ENCODE assay signal across 9 cellular contexts in genomic region chr3:152197451-152197850, GRCh38.
DNase-seq lines count a peak whose midpoint lies in the region; ATAC-seq and TF ChIP-seq lines count a peak whose summit lies in the region.
"Had no signal": no experiment of that assay in that cellular context is flagged by ENCODE, and none has a peak within 500 bp of the region (broad histone marks: within the 10 kb centered on the region; RNA-seq: fewer than 3 reads in every experiment).

No MANE protein-coding gene starts in this region.

- TF ChIP-seq CTCF in fibroblast of the aortic adventitia (IDR thresholded peaks at IDR 0.05; ENCODE audit: insufficient read depth, low read length) (no peak), H9 (conservative IDR thresholded peaks at IDR 0.05) (no peak), prostate gland (IDR thresholded peaks at IDR 0.05) (no peak)

- H3K9me3 Mint-ChIP-seq in H9, result no peaks in the 10 kb centered on the region

- H3K79me1 ChIP-seq in H9 (ENCODE audit: insufficient read depth, low read depth, low read length, poor library complexity, severe bottlenecking), result no peaks in the 10 kb centered on the region

- H2BK5ac ChIP-seq in H9 (ENCODE audit: insufficient read length, low read length), result no peak overlapping the region

- H3K4me1 Mint-ChIP-seq in H9, result peaks cover 0 to 7% of the 10 kb centered on the region in 2 experiments; a peak in 2 of 4 replicates

- intact Hi-C loops in prostate gland (cut with DNase I), result no loop called here

- no peak overlapping the region for H3K14ac ChIP-seq in H9 (ENCODE audit: insufficient read depth, low read length)

- no peaks in the 10 kb centered on the region for H4K20me1 ChIP-seq in H9 (ENCODE audit: control insufficient read depth, insufficient read depth, insufficient read length)

- H3K27me3 ChIP-seq in subcutaneous abdominal adipose tissue (ENCODE audit: control insufficient read depth in 5 of 5, insufficient read depth in 4 of 5, low read length in 5 of 5) (no peaks in the 10 kb centered on the region), H9 (ENCODE audit: insufficient read depth, low read length) (no peaks in the 10 kb centered on the region), prostate gland (replicated peaks; ENCODE audit: insufficient read depth) (no peaks in the 10 kb centered on the region)

- H3K4me3 ChIP-seq in SK-N-MC (no peak overlapping the region), fibroblast of the aortic adventitia (ENCODE audit: low read depth, low read length) (no peak overlapping the region), subcutaneous abdominal adipose tissue (ENCODE audit: low read depth in 1 of 5, low read length in 5 of 5) (peak overlapping the region in 3 of 5 donors; percentile 16 to 40 (median 23)), prostate gland (no peak overlapping the region)

- no peak overlapping the region for H4K8ac ChIP-seq in H9 (replicated peaks; ENCODE audit: insufficient read length, low read depth, low read length)

- H2AK5ac ChIP-seq in H9 (ENCODE audit: insufficient read length, low read length), result no peak overlapping the region

- no peak overlapping the region for H2BK120ac ChIP-seq in H9 (ENCODE audit: low read depth, low read length, poor library complexity, severe bottlenecking)

- H3K9ac ChIP-seq in SK-N-MC (ENCODE audit: insufficient read length) (no peak overlapping the region), subcutaneous abdominal adipose tissue (ENCODE audit: low read length in 5 of 5) (peak overlapping the region in 1 of 5 donors; percentile 21), H9 (ENCODE audit: extremely low read depth, insufficient read length, low read length) (no peak overlapping the region)

- H3K27ac ChIP-seq in SK-N-MC (0 out of 2 replicates have a peak overlapping the region, but pooled peaks have one; percentile 3), subcutaneous abdominal adipose tissue (ENCODE audit: low read depth, low read length) (peak overlapping the region; percentile 76), H9 (ENCODE audit: insufficient read length, low read depth, low read length) (no peak overlapping the region), prostate gland (no peak overlapping the region)

- H3K36me3 ChIP-seq in SK-N-MC (ENCODE audit: insufficient read depth, low read length) (no peaks in the 10 kb centered on the region), subcutaneous abdominal adipose tissue (ENCODE audit: control insufficient read depth in 5 of 5, insufficient read depth in 5 of 5, low read length in 5 of 5) (no peaks in the 10 kb centered on the region), prostate gland (no peaks in the 10 kb centered on the region)

- H2AFZ ChIP-seq in H9 (ENCODE audit: low read length), result no peak overlapping the region

- no peak overlapping the region for H2BK20ac ChIP-seq in H9 (ENCODE audit: low read depth, low read length, poor library complexity, severe bottlenecking)

- H3K9me3 ChIP-seq in SK-N-MC (ENCODE audit: low read depth, low read length) (no peaks in the 10 kb centered on the region), subcutaneous abdominal adipose tissue (ENCODE audit: control insufficient read depth in 5 of 5, low read length in 5 of 5) (no peaks in the 10 kb centered on the region), H9 (ENCODE audit: control insufficient read depth, low read depth, low read length) (no peaks in the 10 kb centered on the region), prostate gland (no peaks in the 10 kb centered on the region)

- no peak overlapping the region for H3K4me2 ChIP-seq in H9 (ENCODE audit: insufficient read depth, insufficient read length, low read length)

- no peak overlapping the region for H3K23ac ChIP-seq in H9 (ENCODE audit: insufficient read length, low read depth, low read length)

- no peak for TF ChIP-seq POLR2A in prostate gland (IDR thresholded peaks at IDR 0.05)

- H3K4me1 ChIP-seq in subcutaneous abdominal adipose tissue (ENCODE audit: control insufficient read depth in 5 of 5, insufficient read depth in 5 of 5, low read length in 5 of 5) (peaks cover 0 to 45% (median 18%) of the 10 kb centered on the region in 5 donors), H9 (ENCODE audit: insufficient read depth, low read length) (no peaks in the 10 kb centered on the region), prostate gland (replicated peaks) (no peaks in the 10 kb centered on the region)

- no peaks in the 10 kb centered on the region for H3K23me2 ChIP-seq in H9 (ENCODE audit: insufficient read length, low read depth, low read length, poor library complexity, severe bottlenecking)

- H4K91ac ChIP-seq in H9 (ENCODE audit: insufficient read length, low read depth, low read length), result no peak overlapping the region

- no peaks in the 10 kb centered on the region for H3K79me2 ChIP-seq in H9 (ENCODE audit: insufficient read depth, low read length)

- no peaks in the 10 kb centered on the region for H3K36me3 Mint-ChIP-seq in H9 (ENCODE audit: insufficient read depth in 1 of 3, low read depth in 3 of 3)

- no peak overlapping the region for H3K18ac ChIP-seq in H9 (ENCODE audit: insufficient read length, low read depth, low read length)

- no peak overlapping the region for H2BK12ac ChIP-seq in H9 (ENCODE audit: insufficient read length, low read depth, low read length)

- no peaks in the 10 kb centered on the region for H3K27me3 Mint-ChIP-seq in H9 (ENCODE audit: low read depth)

- no peak overlapping the region for H3K56ac ChIP-seq in H9 (ENCODE audit: insufficient read length, low read depth, low read length)

- peak; percentile 61 to 63 for ATAC-seq in activated CD4-positive, CD25-positive, alpha-beta regulatory T cell treated with anti-CD3 and anti-CD28 coated beads, Interleukin-2, amount 50 U/mL, for 24 hours

- no peak overlapping the region for H4K5ac ChIP-seq in H9 (ENCODE audit: insufficient read length, low read depth, low read length)

- H3K27ac Mint-ChIP-seq in H9, result no peak overlapping the region

- no peak overlapping the region for H3T11ph ChIP-seq in H9 (ENCODE audit: low read length)

- no CpG with 5 or more reads among the region's 3 CpGs for WGBS in H9 (ENCODE audit: extremely low coverage, insufficient read length, low lambda C conversion rate)
- whole genome bisulfite sequencing in prostate gland, result 78% methylated on average over 3 of the region's 3 CpGs

- H2BK15ac ChIP-seq in H9 (ENCODE audit: low read depth, low read length), result no peak overlapping the region

- H3K4ac ChIP-seq in H9 (ENCODE audit: low read depth, low read length), result no peak overlapping the region

- DNase-seq in activated CD4-positive, CD25-positive, alpha-beta regulatory T cell treated with anti-CD3 and anti-CD28 coated beads, Interleukin-2, amount 50 U/mL, for 72 hours, result no peak
- DNase-seq in SK-N-MC (ENCODE audit: low read depth, low spot score), result no peak
- DNase-seq in fibroblast of the aortic adventitia (ENCODE audit: low read depth), result peak; percentile 66
- DNase-seq in H9, result no peak
- no peak for DNase-seq in prostate gland (ENCODE audit: low spot score)
- DNase-seq in HuH-7.5 (ENCODE audit: low spot score), result no peak
- DNase-seq: NK-92 treated with Interleukin-12 subunit alpha and Interleukin-12 subunit beta, amount 100 ng/mL, for 24 hours had no signal

- no peak overlapping the region for H3K4me3 Mint-ChIP-seq in H9

Comparison
In these comparisons a context has a peak if more than half of its experiments do, and no peak if none do; other contexts are left out.
1. H3K27ac ChIP-seq: peak in SK-N-MC (single experiment) and subcutaneous abdominal adipose tissue (single experiment); none in H9 (single experiment) and prostate gland (0 of 2).
2. H3K4me3 ChIP-seq: peak in subcutaneous abdominal adipose tissue (3 of 5); none in SK-N-MC (single experiment), fibroblast of the aortic adventitia (single experiment) and prostate gland (0 of 2).